Comparison of ENCODE assay signal across 8 cellular contexts in genomic region chr19:33621811-33622504, GRCh38. TPM values are rescaled to one million over a fixed set of nuclear protein-coding genes. Genes with fewer than 3 reads are reported as not detected.
DNase-seq lines count a peak whose midpoint lies in the region; ATAC-seq, FAIRE-seq and TF ChIP-seq lines count a peak whose summit lies in the region.

Gene CHST8, plus strand, starts transcription at chr19:33621953. Its CDS starts 67,309 bp downstream, at chr19:33689262.

- H3K27me3 ChIP-seq in neural progenitor cell (peaks cover 98% of the 10 kb centered on the region), ascending aorta (peaks cover 6% of the 10 kb centered on the region)

- peak within 1 kb of the TSS; percentile 97 for H3K4me2 ChIP-seq in neural progenitor cell

- H3K4me1 Mint-ChIP-seq in neural progenitor cell, result peaks cover 7% of the 10 kb centered on the region

- no peak within 1 kb of the TSS for H3K27ac Mint-ChIP-seq in neural progenitor cell

- peaks cover 3% of the 10 kb centered on the region for H3F3A ChIP-seq in neural progenitor cell (ENCODE audit: low read depth)

- intact Hi-C loops in ascending aorta (cut with DNase I), result no loop called here

- TF ChIP-seq POLR2A in GM18505 (IDR thresholded peaks at IDR 0.05; ENCODE audit: borderline replicate concordance, extremely low read depth, insufficient read depth, insufficient read length), result no peak
- no peak for TF ChIP-seq POLR2A in GM12892 (IDR thresholded peaks at IDR 0.05; ENCODE audit: low read depth, low read length)

- DNase-seq in ELR (ENCODE audit: low read depth), result peak; percentile 30
- peak; percentile 68 for DNase-seq in NCI-H345 (lab: John Stamatoyannopoulos, UW)
- DNase-seq in neural progenitor cell (ENCODE audit: low spot score), result peak; percentile 92
- no peak for DNase-seq in ascending aorta (ENCODE audit: low spot score in 2 of 2)
- no peak for DNase-seq in GM12892 (ENCODE audit: insufficient read length)

- no peak within 1 kb of the TSS for H3K27ac ChIP-seq in neural progenitor cell
- no peak within 1 kb of the TSS for H3K27ac ChIP-seq in ascending aorta

- ATAC-seq in esophagus mucosa (peak; percentile 43), GM18505 (IDR thresholded peaks at IDR 0.05; ENCODE audit: unreplicated experiment) (no peak), GM21447 (IDR thresholded peaks at IDR 0.05; ENCODE audit: unreplicated experiment) (no peak)

- peak within 1 kb of the TSS; percentile 78 for H3K4me3 Mint-ChIP-seq in neural progenitor cell

- peak within 1 kb of the TSS; percentile 82 for H2AFZ ChIP-seq in neural progenitor cell (replicated peaks)

- H3K9ac ChIP-seq in neural progenitor cell, result no peak within 1 kb of the TSS

- FAIRE-seq in GM12892 (lab: Jason Lieb, UNC), result no peak

- peaks cover 63% of the 10 kb centered on the region for H3K27me3 Mint-ChIP-seq in neural progenitor cell (ENCODE audit: insufficient read depth, low read depth)

- no peaks in the 10 kb centered on the region for H3K79me2 ChIP-seq in neural progenitor cell (ENCODE audit: low read depth)

- peaks cover 27% of the 10 kb centered on the region for H4K20me1 ChIP-seq in neural progenitor cell (ENCODE audit: low read depth)

- no peaks in the 10 kb centered on the region for H3K9me3 Mint-ChIP-seq in neural progenitor cell

- TF ChIP-seq CTCF in neural progenitor cell (IDR thresholded peaks at IDR 0.05), result no peak
- TF ChIP-seq CTCF in ascending aorta (IDR thresholded peaks at IDR 0.05), result no peak

- H3K36me3 ChIP-seq in neural progenitor cell (no peaks in the 10 kb centered on the region), ascending aorta (no peaks in the 10 kb centered on the region)

- no peaks in the 10 kb centered on the region for H3K36me3 Mint-ChIP-seq in neural progenitor cell

- H3K4me1 ChIP-seq in neural progenitor cell (peaks cover 3% of the 10 kb centered on the region), ascending aorta (peaks cover 0 to 2% of the 10 kb centered on the region in 2 donors)

- H3K9me3 ChIP-seq in neural progenitor cell (ENCODE audit: low read depth) (no peaks in the 10 kb centered on the region), ascending aorta (no peaks in the 10 kb centered on the region)

- H3K4me3 ChIP-seq in neural progenitor cell (peak within 1 kb of the TSS; percentile 59), ascending aorta (peak within 1 kb of the TSS in 1 of 2 donors; percentile 55)

RNA-seq across cellular contexts. Expression of gene CHST8, which starts in this region (rescaled TPM):
- total RNA-seq in esophagus mucosa (0.16 TPM), neural progenitor cell (ENCODE audit: low replicate concordance) (0.92 and 3.2 TPM in 2 replicates), ascending aorta (not detected)
- not detected for polyA plus RNA-seq in GM12892 (2012; ENCODE audit: missing spikeins)

Comparison
In these comparisons a context has a peak if more than half of its experiments do, and no peak if none do; other contexts are left out.
1. Peak in ATAC-seq in esophagus mucosa; RNA of the gene not detected or under 1 TPM.
2. DNase-seq: peak in ELR (single experiment), NCI-H345 (single experiment) and neural progenitor cell (single experiment); none in ascending aorta (0 of 2) and GM12892 (single experiment).